Comparison of ENCODE assay signal across 21 cellular contexts in genomic region chr20:9024996-9025395, GRCh38. TPM values are rescaled to one million over a fixed set of nuclear protein-coding genes. Genes with fewer than 3 reads are reported as not detected.
"Had no signal": no experiment of that assay in that cellular context is flagged by ENCODE, and none has a peak within 500 bp of the region (broad histone marks: within the 10 kb centered on the region; RNA-seq: fewer than 3 reads in every experiment).

No MANE protein-coding gene starts in this region.

- H3K36me3 ChIP-seq: esophagus muscularis mucosa, gastrocnemius medialis, heart left ventricle, neutrophil, pancreas, right atrium auricular region, transverse colon, uterus had no signal

- H3K27me3 ChIP-seq: esophagus muscularis mucosa, gastrocnemius medialis, heart left ventricle, neutrophil, pancreas, right atrium auricular region, transverse colon, uterus had no signal

- H3K4me1 ChIP-seq: pancreas, psoas muscle, transverse colon, uterus had no signal

- FAIRE-seq: islet of Langerhans, pancreas had no signal

- H3K4me3 ChIP-seq: coronary artery, esophagus muscularis mucosa, gastrocnemius medialis, heart left ventricle, pancreas, psoas muscle, right atrium auricular region, transverse colon, uterus had no signal

- DNase-seq: activated CD4-positive, alpha-beta memory T cell treated with anti-CD3 and anti-CD28 coated beads for 36 hours; activated CD4-positive, alpha-beta T cell treated with anti-CD3 and anti-CD28 coated beads for 48 hours; activated naive CD4-positive, alpha-beta T cell treated with anti-CD3 and anti-CD28 coated beads for 36 hours; activated naive CD8-positive, alpha-beta T cell treated with anti-CD3 and anti-CD28 coated beads, Interleukin-2, amount 10 ng/mL, durations not matched to agents 7 days and 5 days; activated T-cell treated with anti-CD3 and anti-CD28 coated beads, Interleukin-2, amount 50 U/mL, for 48 hours; amniotic stem cell; cerebellar nuclear complex; gastrocnemius medialis; heart left ventricle; left cardiac atrium; pancreas; psoas muscle; stimulated activated CD4-positive, alpha-beta T cell treated with anti-CD3 and anti-CD28 coated beads, Interleukin-12 subunit alpha, Interleukin-12 subunit beta, amount 100 ng/mL, for 4 hours; transverse colon; uterus had no signal

- ATAC-seq: gastrocnemius medialis; heart left ventricle; left cardiac atrium; pancreas; psoas muscle; stimulated activated effector memory CD8-positive, alpha-beta T cell treated with anti-CD3 and anti-CD28 coated beads, Interleukin-12 subunit alpha, Interleukin-12 subunit beta, amount 100 ng/mL, for 72 hours had no signal

- H3K27ac ChIP-seq: coronary artery, esophagus muscularis mucosa, gastrocnemius medialis, heart left ventricle, neutrophil, pancreas, psoas muscle, right atrium auricular region, transverse colon, uterus had no signal

- H3K9me3 ChIP-seq: esophagus muscularis mucosa, gastrocnemius medialis, heart left ventricle, neutrophil, pancreas, psoas muscle, right atrium auricular region, transverse colon, uterus had no signal

RNA-seq across cellular contexts. Expression of gene PLCB4, which starts 43.9 kb away (rescaled TPM):
- total RNA-seq: activated CD4-positive, alpha-beta memory T cell treated with anti-CD3 and anti-CD28 coated beads for 36 hours; activated naive CD4-positive, alpha-beta T cell treated with anti-CD3 and anti-CD28 coated beads for 36 hours; activated naive CD8-positive, alpha-beta T cell treated with anti-CD3 and anti-CD28 coated beads, Interleukin-2, amount 10 ng/mL, durations not matched to agents 7 days and 5 days had no signal
